In the genomic region with DNA sequence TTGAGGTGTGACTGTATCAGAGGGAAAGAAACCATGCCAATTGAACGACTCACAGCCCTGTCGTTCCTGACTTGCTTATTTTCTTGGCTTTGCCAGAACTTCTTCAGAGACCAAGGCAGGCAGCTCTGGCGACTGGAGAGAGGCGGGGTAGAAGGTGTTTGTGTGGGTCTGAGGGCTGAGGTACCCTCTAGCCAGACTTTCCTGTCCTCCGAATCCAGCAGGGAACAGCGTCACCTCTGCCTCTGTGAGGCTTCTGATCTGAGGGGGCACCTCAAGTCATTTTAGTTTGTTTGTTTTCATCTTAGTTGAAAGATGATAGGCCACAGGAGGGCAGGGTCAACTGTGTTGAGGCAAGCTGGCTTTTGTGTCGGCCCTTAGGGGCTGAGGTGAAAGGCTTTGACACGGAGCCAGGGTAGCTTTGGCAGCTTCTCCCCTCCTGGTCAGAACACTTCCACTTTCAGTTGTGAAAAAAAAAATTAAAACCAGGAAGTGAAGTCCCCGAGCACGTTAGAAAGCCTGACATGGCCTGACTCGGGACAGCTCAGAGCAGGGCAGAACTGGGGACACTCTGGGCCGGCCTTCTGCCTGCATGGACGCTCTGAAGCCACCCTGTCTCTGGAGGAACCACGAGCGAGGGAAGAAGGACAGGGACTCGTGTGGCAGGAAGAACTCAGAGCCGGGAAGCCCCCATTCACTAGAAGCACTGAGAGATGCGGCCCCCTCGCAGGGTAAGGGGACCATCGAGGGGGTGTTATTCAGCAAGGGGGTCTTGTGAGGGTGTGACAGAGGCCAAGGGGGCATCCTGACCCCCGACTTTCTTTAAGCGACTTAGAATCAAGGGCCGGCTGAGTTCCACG, we compare ENCODE assay signal across 8 cellular contexts. TPM values are rescaled to one million over a fixed set of nuclear protein-coding genes. Genes with fewer than 3 reads are reported as not detected.
A peak's percentile ranks its signal among the peaks of the same experiment; 100 is the strongest.
DNase-seq lines count a peak whose midpoint lies in the region; ATAC-seq and TF ChIP-seq lines count a peak whose summit lies in the region.

No MANE protein-coding gene starts in this region.

- H3K9me3 ChIP-seq in RWPE2 (ENCODE audit: severe bottlenecking), result no peaks in the 10 kb centered on the region
- no peaks in the 10 kb centered on the region for H3K9me3 ChIP-seq in ascending aorta

- DNase-seq in activated T-cell treated with anti-CD3 and anti-CD28 coated beads for 1 hour (ENCODE audit: low read depth) (peak; percentile 29), activated T-cell treated with anti-CD3 and anti-CD28 coated beads for 4 hours (no peak), RWPE2 (ENCODE audit: low spot score) (no peak), ascending aorta (ENCODE audit: low spot score in 2 of 2) (peak in 1 of 2 donors; percentile 73), kidney tubule cell (ENCODE audit: low spot score) (peak; percentile 75), SW 1271 (lab: John Stamatoyannopoulos, UW) (no peak)
- DNase-seq in stimulated activated CD4-positive, alpha-beta T cell treated with anti-CD3 and anti-CD28 coated beads, Interleukin-4, amount 100 ng/mL, for 4 hours, result peak; percentile 19 to 32

- intact Hi-C loops in ascending aorta (cut with DNase I), result no loop called here

- H3K4me1 ChIP-seq in RWPE2 (ENCODE audit: insufficient read depth, poor library complexity, severe bottlenecking), result peaks cover 7% of the 10 kb centered on the region
- H3K4me1 ChIP-seq in ascending aorta, result peaks cover 0 to 4% of the 10 kb centered on the region in 2 donors

- no peaks in the 10 kb centered on the region for H3K27me3 ChIP-seq in RWPE2 (ENCODE audit: insufficient read depth, poor library complexity, severe bottlenecking)
- no peaks in the 10 kb centered on the region for H3K27me3 ChIP-seq in ascending aorta

- no peak overlapping the region for H3K4me3 ChIP-seq in RWPE2 (ENCODE audit: severe bottlenecking)
- peak overlapping the region; percentile 32 to 57 for H3K4me3 ChIP-seq in ascending aorta

- ATAC-seq in HG03066 (IDR thresholded peaks at IDR 0.05; ENCODE audit: low read depth, unreplicated experiment) (peak; percentile 84), RWPE2 (ENCODE audit: low read depth) (peak; percentile 69)

- H3K27ac ChIP-seq in RWPE2 (ENCODE audit: poor library complexity, severe bottlenecking), result peak overlapping the region; percentile 13
- H3K27ac ChIP-seq in ascending aorta, result peak overlapping the region; percentile 54 to 68

- TF ChIP-seq CTCF in RWPE2 (IDR thresholded peaks at IDR 0.05; ENCODE audit: poor library complexity, severe bottlenecking) (no peak), ascending aorta (IDR thresholded peaks at IDR 0.05) (no peak)

- H3K36me3 ChIP-seq in RWPE2 (ENCODE audit: low read depth), result no peaks in the 10 kb centered on the region
- H3K36me3 ChIP-seq in ascending aorta, result no peaks in the 10 kb centered on the region

RNA-seq across cellular contexts. Expression of a gene that starts 2.0 kb away (rescaled TPM):
- total RNA-seq in ascending aorta, result 9.3 TPM

Comparison
In these comparisons a context has a peak if more than half of its experiments do, and no peak if none do; other contexts are left out.
1. DNase-seq: peak in activated T-cell treated with anti-CD3 and anti-CD28 coated beads for 1 hour (single experiment), kidney tubule cell (single experiment) and stimulated activated CD4-positive, alpha-beta T cell treated with anti-CD3 and anti-CD28 coated beads, Interleukin-4, amount 100 ng/mL, for 4 hours (2 of 2); none in activated T-cell treated with anti-CD3 and anti-CD28 coated beads for 4 hours (single experiment), RWPE2 (single experiment) and SW 1271 (0 of 2).